In genomic region chr3:49021213-49021812, GRCh38 we compare ENCODE assay signal across 1 cellular context.
TF ChIP-seq lines count a peak whose summit lies in the region.

No MANE protein-coding gene starts in this region.

TF ChIP-seq in IMR-90, 13 proteins besides CTCF, POLR2A, EP300 and RAD21:
- TF ChIP-seq RCOR1 (IDR thresholded peaks at IDR 0.05; ENCODE audit: insufficient replicate concordance, low read length) (no peak), RFX5 (IDR thresholded peaks at IDR 0.05; ENCODE audit: low read depth, low read length) (no peak), FOS (IDR thresholded peaks at IDR 0.05; ENCODE audit: low read depth, low read length) (no peak), MAZ (IDR thresholded peaks at IDR 0.05; ENCODE audit: borderline replicate concordance, low read depth, low read length) (no peak), CHD1 (IDR thresholded peaks at IDR 0.05; ENCODE audit: low read depth, low read length) (no peak; the same call in 1 of the 2 replicates), CEBPB (IDR thresholded peaks at IDR 0.05; ENCODE audit: low read depth, low read length) (no peak), SMC3 (IDR thresholded peaks at IDR 0.05; ENCODE audit: low read depth, low read length) (no peak), BHLHE40 (IDR thresholded peaks at IDR 0.05; ENCODE audit: low read depth, low read length) (no peak), ELK1 (IDR thresholded peaks at IDR 0.05; ENCODE audit: borderline replicate concordance, low read depth, low read length) (no peak), MAFK (IDR thresholded peaks at IDR 0.05; ENCODE audit: low read depth, low read length) (no peak), USF2 (IDR thresholded peaks at IDR 0.05; ENCODE audit: low read depth, low read length) (peak; percentile 49; the same call in 1 of the 2 replicates), NFE2L2 (IDR thresholded peaks at IDR 0.05; ENCODE audit: low read depth, low read length) (no peak), MXI1 (IDR thresholded peaks at IDR 0.05; ENCODE audit: borderline replicate concordance, low read depth, low read length) (peak; percentile 36; the same call in 1 of the 2 replicates)
